21 cellular contexts compared by ENCODE assay signal in genomic region chr20:61674688-61675087, GRCh38.
DNase-seq lines count a peak whose midpoint lies in the region; TF ChIP-seq lines count a peak whose summit lies in the region.
"Had no signal": no experiment of that assay in that cellular context is flagged by ENCODE, and none has a peak within 500 bp of the region (broad histone marks: within the 10 kb centered on the region; RNA-seq: fewer than 3 reads in every experiment).

No MANE protein-coding gene starts in this region.

- H3K9me3 Mint-ChIP-seq in neural crest cell: peaks cover 16% of the 10 kb centered on the region
- H3K9me3 Mint-ChIP-seq: CD4-positive, alpha-beta T cell had no signal

- no peak overlapping the region for H3K4me3 Mint-ChIP-seq in neural crest cell
- H3K4me3 Mint-ChIP-seq: CD14-positive monocyte; CD4-positive, alpha-beta T cell; CD8-positive, alpha-beta memory T cell had no signal

- TF ChIP-seq CTCF in neural crest cell (conservative IDR thresholded peaks at IDR 0.05) (no peak), GM10266 (IDR thresholded peaks at IDR 0.05; ENCODE audit: control insufficient read depth, insufficient read depth, low read depth, missing control alignments) (no peak)

- DNase-seq in NCI-H345 (lab: John Stamatoyannopoulos, UW): peak; percentile 15
- DNase-seq in NCI-H345 treated with DMSO at 0.1 percent for 48 hours (lab: John Stamatoyannopoulos, UW; ENCODE audit: unreplicated experiment): no peak
- peak; percentile 31 for DNase-seq in COR-L47 (lab: John Stamatoyannopoulos, UW)
- peak; percentile 5 for DNase-seq in NCI-H69 (lab: John Stamatoyannopoulos, UW)
- DNase-seq in neural crest cell (ENCODE audit: low read depth, low spot score): no peak
- no peak for DNase-seq in GM10266 (ENCODE audit: extremely low spot score)
- no peak for DNase-seq in SIG-M5 (lab: John Stamatoyannopoulos, UW)
- DNase-seq: 8988T; ACHN; AML-193; BE2C; Calu3; CD4-positive, alpha-beta T cell; CD8-positive, alpha-beta memory T cell; DMS53; DMS79 treated with DMSO at 0.1 percent for 48 hours; GF-D8; GM23248; H7; HCEC 1CT had no signal

- peak overlapping the region; percentile 10 for H3K27ac Mint-ChIP-seq in neural crest cell (ENCODE audit: unreplicated experiment)
- H3K27ac Mint-ChIP-seq: CD14-positive monocyte; CD4-positive, alpha-beta T cell; CD8-positive, alpha-beta memory T cell had no signal

- no peaks in the 10 kb centered on the region for H3K36me3 Mint-ChIP-seq in neural crest cell (ENCODE audit: low read depth)
- H3K36me3 Mint-ChIP-seq: CD14-positive monocyte; CD8-positive, alpha-beta memory T cell had no signal

- H3K27me3 Mint-ChIP-seq in neural crest cell (ENCODE audit: low read depth): no peaks in the 10 kb centered on the region

- peaks cover 4% of the 10 kb centered on the region for H3K4me1 Mint-ChIP-seq in neural crest cell
- H3K4me1 Mint-ChIP-seq: CD14-positive monocyte; CD8-positive, alpha-beta memory T cell had no signal

Comparison
In these comparisons a context has a peak if more than half of its experiments do, and no peak if none do; other contexts are left out.
1. DNase-seq: peak in NCI-H345 (single experiment), COR-L47 (single experiment) and NCI-H69 (single experiment); none in NCI-H345 treated with DMSO at 0.1 percent for 48 hours (single experiment), neural crest cell (single experiment), GM10266 (single experiment) and SIG-M5 (single experiment).